23 cellular contexts compared by ENCODE assay signal in the genomic region with DNA sequence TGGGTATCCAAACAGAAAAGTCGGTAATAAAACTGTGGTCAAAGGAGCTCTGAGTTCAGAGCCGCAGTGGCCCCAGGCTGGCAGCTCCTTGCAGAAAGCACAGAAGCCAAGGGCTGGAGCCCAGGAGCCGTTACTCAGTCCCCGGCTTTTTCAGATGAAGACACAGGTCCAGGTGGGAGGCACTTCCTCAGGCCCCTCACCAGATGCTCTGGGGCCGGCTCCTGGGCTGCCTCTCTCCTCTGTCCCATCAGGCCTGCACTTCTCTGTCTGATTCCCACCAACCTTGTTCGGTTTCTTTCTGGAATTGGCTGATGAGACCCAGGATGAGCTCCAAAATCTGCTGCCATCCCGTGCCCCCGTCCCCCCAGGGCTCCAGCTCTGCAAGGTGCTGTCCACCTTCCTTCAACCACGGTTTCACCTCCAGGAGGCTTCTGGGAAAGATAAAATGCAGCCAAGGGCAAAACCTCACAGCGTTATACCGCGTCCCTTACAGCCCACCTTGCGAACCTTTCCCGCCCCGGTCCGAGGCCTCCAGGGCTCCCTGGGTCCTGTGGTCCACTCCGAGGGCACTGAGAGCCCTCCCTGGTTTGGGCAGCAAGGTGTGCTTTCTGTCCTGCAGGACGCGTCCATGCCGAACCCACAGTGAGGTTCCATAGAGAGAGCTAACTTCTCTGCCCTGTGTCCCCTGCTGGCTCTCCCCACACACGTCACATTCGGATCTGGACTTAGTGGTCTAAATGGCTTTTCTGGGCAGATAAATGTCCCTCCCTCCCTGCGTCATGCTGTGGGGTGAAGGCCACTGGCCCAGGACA.
"Had no signal": no experiment of that assay in that cellular context is flagged by ENCODE, and none has a peak within 500 bp of the region (broad histone marks: within the 10 kb centered on the region; RNA-seq: fewer than 3 reads in every experiment).

No MANE protein-coding gene starts in this region.

- H2AFZ ChIP-seq: hepatocyte had no signal

- H3K36me3 Mint-ChIP-seq: activated naive CD4-positive, alpha-beta T cell treated with anti-CD3 and anti-CD28 coated beads, Interleukin-2, amount 50 U/mL, for 24 hours; mesothelial cell of epicardium; natural killer cell had no signal

- H3K27me3 ChIP-seq: ascending aorta, hepatocyte, neutrophil, ovary, right atrium auricular region, transverse colon had no signal

- H3K9me3 ChIP-seq: ascending aorta, esophagus muscularis mucosa, neutrophil, ovary, psoas muscle, right atrium auricular region, stomach, suprapubic skin, transverse colon had no signal

- H3K4me3 ChIP-seq: ascending aorta, coronary artery, esophagus muscularis mucosa, hepatocyte, ovary, psoas muscle, right atrium auricular region, stomach, suprapubic skin, transverse colon had no signal

- H3K4me1 ChIP-seq: ascending aorta, psoas muscle, stomach, suprapubic skin, transverse colon had no signal

- H3K36me3 ChIP-seq: ascending aorta, neutrophil, ovary, right atrium auricular region, stomach, suprapubic skin, transverse colon, WERI-Rb-1 had no signal

- H3K27ac Mint-ChIP-seq: mesothelial cell of epicardium; natural killer cell; T-helper 2 cell treated with Interferon-gamma antibody and Interleukin-4, amounts not matched to agents 5 μg/mL and 100 μg/mL, for 36 hours had no signal

- H3K27ac ChIP-seq: ascending aorta, coronary artery, esophagus muscularis mucosa, hepatocyte, neutrophil, ovary, psoas muscle, right atrium auricular region, stomach, suprapubic skin, transverse colon, WERI-Rb-1 had no signal

- DNase-seq: activated CD4-positive, alpha-beta T cell treated with anti-CD3 and anti-CD28 coated beads, Interleukin-2, amount 50 U/mL, for 48 hours; activated effector memory CD4-positive, alpha-beta T cell treated with anti-CD3 and anti-CD28 coated beads, Interleukin-2, amount 50 U/mL, for 16 hours; glutamatergic neuron; left ventricle myocardium superior; mammary epithelial cell; natural killer cell; ovary; psoas muscle; stimulated activated CD4-positive, alpha-beta T cell treated with anti-CD3 and anti-CD28 coated beads, Interleukin-1b, Interleukin-23, amount 100 ng/mL, for 48 hours; stomach; transverse colon; WERI-Rb-1 had no signal

- H3K9me3 Mint-ChIP-seq: activated naive CD4-positive, alpha-beta T cell treated with anti-CD3 and anti-CD28 coated beads, Interleukin-2, amount 50 U/mL, for 24 hours; central memory CD8-positive, alpha-beta T cell; mesothelial cell of epicardium; natural killer cell; T-helper 2 cell treated with Interferon-gamma antibody and Interleukin-4, amounts not matched to agents 5 μg/mL and 100 μg/mL, for 36 hours had no signal

- H3K4me3 Mint-ChIP-seq: activated naive CD4-positive, alpha-beta T cell treated with anti-CD3 and anti-CD28 coated beads, Interleukin-2, amount 50 U/mL, for 24 hours; central memory CD8-positive, alpha-beta T cell; mesothelial cell of epicardium; natural killer cell; T-helper 2 cell treated with Interferon-gamma antibody and Interleukin-4, amounts not matched to agents 5 μg/mL and 100 μg/mL, for 36 hours had no signal

- H3K4me2 ChIP-seq: hepatocyte had no signal

- H3K27me3 Mint-ChIP-seq: activated naive CD4-positive, alpha-beta T cell treated with anti-CD3 and anti-CD28 coated beads, Interleukin-2, amount 50 U/mL, for 24 hours had no signal
